ENCODE assay signal across 11 cellular contexts in the genomic region with DNA sequence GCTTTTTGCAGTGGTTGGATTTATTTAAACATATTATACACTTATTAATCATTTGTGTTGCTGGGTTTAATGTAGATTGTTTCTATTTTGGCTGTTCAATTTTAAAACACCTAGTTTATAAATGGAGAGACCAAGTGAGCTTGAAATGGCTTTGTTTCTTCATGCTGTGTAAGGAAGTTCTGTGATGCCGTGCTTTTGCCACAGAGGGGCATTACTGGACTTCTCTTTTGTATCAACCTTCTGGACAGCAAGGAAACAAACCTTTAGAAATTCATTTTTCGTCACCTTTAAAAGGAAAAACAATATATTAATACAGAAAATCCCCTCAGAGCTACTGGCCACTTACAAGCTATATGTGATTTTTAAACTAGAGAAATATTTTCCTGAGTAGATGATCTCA.
DNase-seq lines count a peak whose midpoint lies in the region; ATAC-seq and TF ChIP-seq lines count a peak whose summit lies in the region.
"Had no signal": no experiment of that assay in that cellular context is flagged by ENCODE, and none has a peak within 500 bp of the region (broad histone marks: within the 10 kb centered on the region; RNA-seq: fewer than 3 reads in every experiment).

No MANE protein-coding gene starts in this region.

- H3K9me3 ChIP-seq in WERI-Rb-1 (ENCODE audit: severe bottlenecking) = no peaks in the 10 kb centered on the region

- no peaks in the 10 kb centered on the region for H3K36me3 ChIP-seq in WERI-Rb-1

- no peak overlapping the region for H3K27ac ChIP-seq in WERI-Rb-1

- peak; percentile 30 for ATAC-seq in left lobe of liver
- no peak for ATAC-seq in HG03571 (IDR thresholded peaks at IDR 0.05; ENCODE audit: unreplicated experiment)
- no peak for ATAC-seq in GM18861 (IDR thresholded peaks at IDR 0.05; ENCODE audit: unreplicated experiment)

- peak; percentile 43 for DNase-seq in AG20443 (ENCODE audit: low spot score)
- DNase-seq in WERI-Rb-1 = peak; percentile 28
- DNase-seq in left lobe of liver (ENCODE audit: low spot score) = no peak
- no peak for DNase-seq in NOMO-1 (lab: John Stamatoyannopoulos, UW; ENCODE audit: unreplicated experiment in 2 of 2)
- no peak for DNase-seq in COLO829 (ENCODE audit: low spot score)
- DNase-seq: effector memory CD4-positive, alpha-beta T cell; KG1; NK-92 treated with Interleukin-12 subunit alpha and Interleukin-12 subunit beta, amount 100 ng/mL, for 24 hours had no signal

- no peak overlapping the region for H3K4me3 ChIP-seq in WERI-Rb-1 (ENCODE audit: low read depth, low read length)

- TF ChIP-seq CTCF in LNCAP (IDR thresholded peaks at IDR 0.05) (peak; percentile 67), WERI-Rb-1 (IDR thresholded peaks at IDR 0.05; ENCODE audit: low read depth, low read length) (peak; percentile 48)

- H3K27me3 ChIP-seq in WERI-Rb-1 (ENCODE audit: insufficient read depth, low read depth, severe bottlenecking) = no peaks in the 10 kb centered on the region

Comparison
In these comparisons a context has a peak if more than half of its experiments do, and no peak if none do; other contexts are left out.
1. DNase-seq: peak in AG20443 (single experiment) and WERI-Rb-1 (single experiment); none in left lobe of liver (single experiment), NOMO-1 (0 of 2) and COLO829 (single experiment).